Comparison of ENCODE assay signal across 8 cellular contexts in the genomic region with DNA sequence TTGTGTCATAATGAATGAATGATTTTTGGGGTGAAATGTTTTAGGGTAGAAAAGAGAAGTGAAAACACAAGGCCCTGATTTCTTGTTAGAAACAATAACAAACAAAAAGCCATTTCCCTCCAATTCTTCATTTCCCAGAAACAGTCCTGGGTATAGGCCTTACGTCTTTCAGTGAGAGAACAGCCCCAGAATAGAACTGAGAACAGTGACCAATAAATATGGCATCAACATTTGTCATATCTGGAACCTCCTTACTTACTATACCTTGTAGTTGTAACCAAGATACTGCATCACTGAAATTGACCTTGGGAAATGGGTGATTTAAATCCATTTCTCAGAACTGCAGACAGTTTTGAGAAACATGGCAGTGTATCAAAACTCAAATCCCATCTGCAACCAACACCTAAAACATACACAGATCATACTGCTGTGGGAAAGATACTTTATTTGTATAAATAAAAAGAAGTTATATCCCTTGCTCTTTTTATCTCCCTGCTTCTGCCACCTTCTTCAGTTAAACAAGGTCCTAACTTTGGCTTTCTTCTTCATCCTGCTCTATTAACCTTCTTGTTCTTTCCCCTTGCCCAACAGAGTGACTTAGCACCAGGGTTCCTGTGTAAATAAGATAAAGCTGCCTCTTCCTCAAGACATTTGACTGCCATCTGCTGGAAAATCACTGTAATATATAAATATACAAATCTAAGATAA. TPM values are rescaled to one million over a fixed set of nuclear protein-coding genes. Genes with fewer than 3 reads are reported as not detected.
DNase-seq lines count a peak whose midpoint lies in the region; ATAC-seq and TF ChIP-seq lines count a peak whose summit lies in the region.

No MANE protein-coding gene starts in this region.

- TF ChIP-seq CTCF in BE2C (IDR thresholded peaks at IDR 0.05; ENCODE audit: low read depth, low read length) (peak; percentile 40), GM13976 (IDR thresholded peaks at IDR 0.05; ENCODE audit: borderline replicate concordance, control extremely low read depth, extremely low read depth, insufficient read depth, missing control alignments) (peak; percentile 30), coronary artery (IDR thresholded peaks at IDR 0.05) (peak; percentile 20)

- in situ Hi-C loops in GM13976 (cut with MboI; ENCODE audit: low sequenced_read_pairs, unreplicated experiment): no loop called here

- ATAC-seq in GM18519 (IDR thresholded peaks at IDR 0.05; ENCODE audit: low FRiP score, unreplicated experiment): no peak

- H3K27ac ChIP-seq in coronary artery: no peak overlapping the region

- no peak overlapping the region for H3K4me3 ChIP-seq in BE2C (ENCODE audit: low read depth, low read length)
- H3K4me3 ChIP-seq in NT2/D1 (ENCODE audit: insufficient read length, low read depth): no peak overlapping the region
- H3K4me3 ChIP-seq in coronary artery: no peak overlapping the region

- H3K4me1 ChIP-seq in BE2C (no peaks in the 10 kb centered on the region), NT2/D1 (ENCODE audit: insufficient read depth, insufficient read length) (no peaks in the 10 kb centered on the region)

- H3K36me3 ChIP-seq in BE2C (no peaks in the 10 kb centered on the region), NT2/D1 (ENCODE audit: insufficient read depth, insufficient read length, low read length) (peaks cover 34% of the 10 kb centered on the region)

- no peak for DNase-seq in BE2C
- DNase-seq in GM13976 (ENCODE audit: low spot score): peak; percentile 50
- peak; percentile 11 for DNase-seq in NT2/D1 (ENCODE audit: low read depth, low spot score)
- DNase-seq in coronary artery (ENCODE audit: low spot score): no peak
- peak; percentile 40 to 74 for DNase-seq in lung microvascular endothelial cell (ENCODE audit: low read depth in 2 of 2)
- DNase-seq in GM19238 (ENCODE audit: insufficient read length, low spot score): no peak
- no peak for DNase-seq in activated gamma-delta T cell treated with Interleukin-2 at 50 U/mL for 16 hours

- H3K27me3 ChIP-seq in BE2C (no peaks in the 10 kb centered on the region), NT2/D1 (ENCODE audit: insufficient read depth, insufficient read length) (no peaks in the 10 kb centered on the region)

- H3K9me3 ChIP-seq in BE2C (no peaks in the 10 kb centered on the region), NT2/D1 (ENCODE audit: insufficient read depth, low read length) (no peaks in the 10 kb centered on the region)

- no peak overlapping the region for H3K9ac ChIP-seq in NT2/D1 (ENCODE audit: insufficient read length, low read depth)

RNA-seq across cellular contexts. Expression of gene XKR8, which starts 19.5 kb away (rescaled TPM):
- polyA plus RNA-seq in BE2C (2012; ENCODE audit: insufficient read depth, insufficient read length, low read depth): not detected
- 4.1 and 6.5 TPM in 2 replicates for total RNA-seq in lung microvascular endothelial cell

RNA-seq across cellular contexts. Expression of gene SMPDL3B, which starts 44.5 kb away (rescaled TPM):
- polyA plus RNA-seq in BE2C (2012; ENCODE audit: insufficient read depth, insufficient read length, low read depth): not detected
- total RNA-seq in lung microvascular endothelial cell: 0.22 and 0.60 TPM in 2 replicates

Comparison
In these comparisons a context has a peak if more than half of its experiments do, and no peak if none do; other contexts are left out.
1. DNase-seq: peak in GM13976 (single experiment), NT2/D1 (single experiment) and lung microvascular endothelial cell (2 of 2); none in BE2C (single experiment), coronary artery (single experiment), GM19238 (single experiment) and activated gamma-delta T cell treated with Interleukin-2 at 50 U/mL for 16 hours (single experiment).
2. Peak in every context shown above with its lines, with median percentiles within 50 percentile points of each other: CTCF ChIP-seq.